Comparison of ENCODE assay signal across 8 cellular contexts in genomic region chr3:172520332-172520831, GRCh38. TPM values are rescaled to one million over a fixed set of nuclear protein-coding genes. Genes with fewer than 3 reads are reported as not detected.
DNase-seq lines count a peak whose midpoint lies in the region; ATAC-seq and TF ChIP-seq lines count a peak whose summit lies in the region.

No MANE protein-coding gene starts in this region.

- H3K36me3 ChIP-seq in brain microvascular endothelial cell (replicated peaks) (no peaks in the 10 kb centered on the region), psoas muscle (ENCODE audit: insufficient read depth in 1 of 2, low read depth in 1 of 2) (no peaks in the 10 kb centered on the region)

- in situ Hi-C loops in brain microvascular endothelial cell (cut with HindIII; ENCODE audit: low pct_ligation_motif_present, low sequenced_read_pairs) = no loop called here

- 51 to 57% (median 55%) methylated on average over 4 of the region's 4 CpGs for WGBS in psoas muscle, 3 donors

- intact Hi-C loops in psoas muscle (cut with DNase I) = no loop called here

- TF ChIP-seq CTCF in brain microvascular endothelial cell (IDR thresholded peaks at IDR 0.05; ENCODE audit: low read depth, low read length, missing control alignments) = no peak
- TF ChIP-seq CTCF in psoas muscle (IDR thresholded peaks at IDR 0.05) = no peak

- peaks cover 9% of the 10 kb centered on the region for H3K4me1 ChIP-seq in psoas muscle

- ATAC-seq in GM19023 (IDR thresholded peaks at IDR 0.05; ENCODE audit: unreplicated experiment) = peak; percentile 53
- ATAC-seq in HG03432 (IDR thresholded peaks at IDR 0.05; ENCODE audit: unreplicated experiment) = peak; percentile 55
- ATAC-seq in psoas muscle = no peak

- H3K4me3 ChIP-seq in brain microvascular endothelial cell (ENCODE audit: low read depth, low read length) (no peak overlapping the region), psoas muscle (peak overlapping the region; percentile 68)

- H3K27me3 ChIP-seq in brain microvascular endothelial cell (replicated peaks) (no peaks in the 10 kb centered on the region), psoas muscle (ENCODE audit: insufficient read depth in 3 of 3, low read length in 2 of 3) (no peaks in the 10 kb centered on the region)

- no peak overlapping the region for H3K27ac ChIP-seq in brain microvascular endothelial cell
- H3K27ac ChIP-seq in psoas muscle = peak overlapping the region; percentile 9

- no peaks in the 10 kb centered on the region for H3K9me3 ChIP-seq in psoas muscle

- DNase-seq in AG08396 (ENCODE audit: low spot score) (peak; percentile 69), brain microvascular endothelial cell (peak; percentile 32), psoas muscle (no peak), globus pallidus (ENCODE audit: low spot score) (no peak), occipital lobe (lab: John Stamatoyannopoulos, UW) (no peak), NCI-H1694 (lab: John Stamatoyannopoulos, UW) (no peak)

RNA-seq across cellular contexts. Expression of gene TNFSF10, which starts 2.8 kb away (rescaled TPM):
- total RNA-seq in psoas muscle (10 to 100 TPM in 2 of 4 donors, 1 to 10 TPM in 2; 5.5 to 18.6 (median 9.2) TPM), occipital lobe (4.7 TPM)
- 10 to 100 TPM in 2 of 3 donors, 1 to 10 TPM in 1; 9.8 to 17.6 (median 10.3) TPM for polyA plus RNA-seq in psoas muscle

Comparison
In these comparisons a context has a peak if more than half of its experiments do, and no peak if none do; other contexts are left out.
1. DNase-seq: peak in AG08396 (single experiment) and brain microvascular endothelial cell (single experiment); none in psoas muscle (0 of 2), globus pallidus (single experiment), occipital lobe (single experiment) and NCI-H1694 (single experiment).
2. ATAC-seq: peak in GM19023 (single experiment) and HG03432 (single experiment); none in psoas muscle (0 of 4).